In genomic region chr5:96256795-96257470, GRCh38 we compare ENCODE assay signal across 9 cellular contexts.
DNase-seq lines count a peak whose midpoint lies in the region; ATAC-seq and TF ChIP-seq lines count a peak whose summit lies in the region.
"Had no signal": no experiment of that assay in that cellular context is flagged by ENCODE, and none has a peak within 500 bp of the region (broad histone marks: within the 10 kb centered on the region; RNA-seq: fewer than 3 reads in every experiment).

No MANE protein-coding gene starts in this region.

- no peak overlapping the region for H3K27ac Mint-ChIP-seq in activated T-cell treated with anti-CD3 and anti-CD28 coated beads, Interleukin-2, amount 50 U/mL, for 24 hours

- H3K4me3 ChIP-seq in fibroblast of mammary gland (ENCODE audit: control insufficient read depth, low read depth, low read length): no peak overlapping the region

- TF ChIP-seq CTCF in fibroblast of mammary gland (conservative IDR thresholded peaks at IDR 0.05; ENCODE audit: control insufficient read depth, insufficient read depth, low read depth, low read length): no peak

- H3K4me3 Mint-ChIP-seq in activated T-cell treated with anti-CD3 and anti-CD28 coated beads, Interleukin-2, amount 50 U/mL, for 24 hours: no peak overlapping the region
- H3K4me3 Mint-ChIP-seq: activated T-cell treated with anti-CD3 and anti-CD28 coated beads, Interleukin-2, amount 50 U/mL, for 72 hours had no signal

- DNase-seq in AG08395 (ENCODE audit: low spot score): peak; percentile 36
- peak; percentile 66 for DNase-seq in NCI-H1694 treated with DMSO at 0.1 percent for 48 hours (lab: John Stamatoyannopoulos, UW)
- DNase-seq in fibroblast of mammary gland (ENCODE audit: low read depth): peak; percentile 97
- DNase-seq in activated T-cell treated with anti-CD3 and anti-CD28 coated beads, Interleukin-2, amount 50 U/mL, for 24 hours: no peak
- no peak for DNase-seq in HUDEP-2 (lab: John Stamatoyannopoulos, UW; ENCODE audit: unreplicated experiment in 76 of 76)
- no peak for DNase-seq in NCI-H2196 (lab: John Stamatoyannopoulos, UW; ENCODE audit: unreplicated experiment)

- H3K36me3 Mint-ChIP-seq in activated T-cell treated with anti-CD3 and anti-CD28 coated beads, Interleukin-2, amount 50 U/mL, for 24 hours (ENCODE audit: low read depth): no peaks in the 10 kb centered on the region

- peaks cover 13% of the 10 kb centered on the region for H3K27me3 Mint-ChIP-seq in activated T-cell treated with anti-CD3 and anti-CD28 coated beads, Interleukin-2, amount 50 U/mL, for 24 hours

- no peaks in the 10 kb centered on the region for H3K9me3 Mint-ChIP-seq in activated T-cell treated with anti-CD3 and anti-CD28 coated beads, Interleukin-2, amount 50 U/mL, for 24 hours
- H3K9me3 Mint-ChIP-seq: activated T-cell treated with anti-CD3 and anti-CD28 coated beads, Interleukin-2, amount 50 U/mL, for 72 hours had no signal

- peak; percentile 66 for ATAC-seq in GM18909 (IDR thresholded peaks at IDR 0.05; ENCODE audit: poor library complexity, unreplicated experiment)
- ATAC-seq in HG03378 (IDR thresholded peaks at IDR 0.05; ENCODE audit: unreplicated experiment): no peak

- H3K4me1 Mint-ChIP-seq in activated T-cell treated with anti-CD3 and anti-CD28 coated beads, Interleukin-2, amount 50 U/mL, for 24 hours (ENCODE audit: low read depth): peaks cover 19% of the 10 kb centered on the region

Comparison
In these comparisons a context has a peak if more than half of its experiments do, and no peak if none do; other contexts are left out.
1. DNase-seq: peak in AG08395 (single experiment), NCI-H1694 treated with DMSO at 0.1 percent for 48 hours (single experiment) and fibroblast of mammary gland (single experiment); none in activated T-cell treated with anti-CD3 and anti-CD28 coated beads, Interleukin-2, amount 50 U/mL, for 24 hours (single experiment), HUDEP-2 (0 of 76) and NCI-H2196 (single experiment).